8 cellular contexts compared by ENCODE assay signal in genomic region chr2:16613475-16613874, GRCh38. TPM values are rescaled to one million over a fixed set of nuclear protein-coding genes. Genes with fewer than 3 reads are reported as not detected.
DNase-seq lines count a peak whose midpoint lies in the region; ATAC-seq and TF ChIP-seq lines count a peak whose summit lies in the region.

No MANE protein-coding gene starts in this region.

- peak; percentile 60 for TF ChIP-seq CTCF in retinal pigment epithelial cell (conservative IDR thresholded peaks at IDR 0.05; ENCODE audit: low read depth, low read length)

- no peak for ATAC-seq in HG03045 (IDR thresholded peaks at IDR 0.05; ENCODE audit: unreplicated experiment)

- peak; percentile 21 for DNase-seq in NCI-H1092 treated with DMSO at 0.1 percent for 48 hours (lab: John Stamatoyannopoulos, UW)
- no peak for DNase-seq in NCI-H1092 (lab: John Stamatoyannopoulos, UW)
- peak; percentile 58 for DNase-seq in NCI-H748 (lab: John Stamatoyannopoulos, UW; ENCODE audit: unreplicated experiment)
- DNase-seq in dermis blood vessel endothelial cell: peak; percentile 40
- DNase-seq in retinal pigment epithelial cell (ENCODE audit: low read depth): no peak
- DNase-seq in ureter (ENCODE audit: low spot score): no peak
- DNase-seq in activated CD4-positive, CD25-positive, alpha-beta regulatory T cell (lab: John Stamatoyannopoulos, UW): no peak

- H3K4me3 ChIP-seq in retinal pigment epithelial cell (ENCODE audit: low read length): no peak overlapping the region

RNA-seq across cellular contexts. Expression of gene CYRIA, which starts 52.2 kb away (rescaled TPM):
- 33.7 and 40.5 TPM in 2 replicates for total RNA-seq in dermis blood vessel endothelial cell
- total RNA-seq in ureter: 17.4 TPM

Comparison
In these comparisons a context has a peak if more than half of its experiments do, and no peak if none do; other contexts are left out.
1. DNase-seq: peak in NCI-H1092 treated with DMSO at 0.1 percent for 48 hours (single experiment), NCI-H748 (single experiment) and dermis blood vessel endothelial cell (single experiment); none in NCI-H1092 (single experiment), retinal pigment epithelial cell (single experiment), ureter (single experiment) and activated CD4-positive, CD25-positive, alpha-beta regulatory T cell (0 of 4).